Comparison of ENCODE assay signal across 25 cellular contexts in genomic region chr7:86956567-86956966, GRCh38.
"Had no signal": no experiment of that assay in that cellular context is flagged by ENCODE, and none has a peak within 500 bp of the region (broad histone marks: within the 10 kb centered on the region; RNA-seq: fewer than 3 reads in every experiment).

No MANE protein-coding gene starts in this region.

- H3K9me3 ChIP-seq: gastrocnemius medialis, lower lobe of right lung, pancreas, right lobe of liver, thyroid gland, vagina had no signal

- H3K36me3 ChIP-seq: gastrocnemius medialis, heart left ventricle, lower lobe of right lung, pancreas, right lobe of liver, stomach, thyroid gland, vagina had no signal

- DNase-seq: effector memory CD8-positive, alpha-beta T cell; foreskin fibroblast; gastrocnemius medialis; heart left ventricle; hippocampal formation; immature natural killer cell; islet precursor cell; kidney glomerular epithelial cell; left ventricle myocardium superior; lower lobe of right lung; natural killer cell; pancreas; right lobe of liver; small intestine; stimulated activated CD4-positive, alpha-beta T cell treated with anti-CD3 and anti-CD28 coated beads, Interleukin-15, amount 100 ng/mL, for 24 hours; stimulated activated CD4-positive, alpha-beta T cell treated with anti-CD3 and anti-CD28 coated beads, Interleukin-4, amount 100 ng/mL, for 24 hours; stimulated activated naive CD4-positive, alpha-beta T cell treated with Interleukin-2 at 50 U/mL for 16 hours; stomach; thyroid gland; trophoblast cell had no signal

- H3K4me1 ChIP-seq: pancreas, right lobe of liver, thyroid gland, vagina had no signal

- H3K27me3 ChIP-seq: gastrocnemius medialis, heart left ventricle, pancreas, right lobe of liver, stomach, thyroid gland, vagina had no signal

- H3K4me3 ChIP-seq: coronary artery, gastrocnemius medialis, heart left ventricle, lower lobe of right lung, pancreas, right lobe of liver, stomach, thyroid gland, vagina had no signal

- ATAC-seq: effector memory CD8-positive, alpha-beta T cell; esophagus mucosa; gastrocnemius medialis; heart left ventricle; left ventricle myocardium superior; lower lobe of right lung; natural killer cell; pancreas; right lobe of liver; stimulated activated effector memory CD8-positive, alpha-beta T cell treated with anti-CD3 and anti-CD28 coated beads, Interleukin-12 subunit alpha, Interleukin-12 subunit beta, amount 100 ng/mL, for 72 hours had no signal

- H3K27ac ChIP-seq: coronary artery, gastrocnemius medialis, heart left ventricle, lower lobe of right lung, pancreas, right lobe of liver, stomach, thyroid gland, vagina had no signal

- FAIRE-seq: endometrium, pancreas, small intestine had no signal
